ENCODE assay signal across 8 cellular contexts in genomic region chr1:1399187-1399869, GRCh38. TPM values are rescaled to one million over a fixed set of nuclear protein-coding genes. Genes with fewer than 3 reads are reported as not detected.
A peak's percentile ranks its signal among the peaks of the same experiment; 100 is the strongest.
DNase-seq lines count a peak whose midpoint lies in the region; TF ChIP-seq lines count a peak whose summit lies in the region.

Gene CCNL2, minus strand, starts transcription at chr1:1399335. Its CDS starts 29 bp downstream, at chr1:1399306.

- H3K79me2 ChIP-seq in MM.1S (ENCODE audit: low read length), result peaks cover 76% of the 10 kb centered on the region
- H3K79me2 ChIP-seq in neural progenitor cell (ENCODE audit: low read depth), result peaks cover 71% of the 10 kb centered on the region

- H3K4me3 Mint-ChIP-seq in neural progenitor cell, result peak within 1 kb of the TSS; percentile 96

- H3K9ac ChIP-seq in MM.1S (ENCODE audit: low read length) (peak within 1 kb of the TSS; percentile 97), neural progenitor cell (peak within 1 kb of the TSS; percentile 99)

- DNase-seq in GF-D8 (lab: John Stamatoyannopoulos, UW), result peak; percentile 93
- peak; percentile 97 for DNase-seq in HCEC 1CT
- peak; percentile 99 for DNase-seq in MM.1S
- DNase-seq in SIG-M5 (lab: John Stamatoyannopoulos, UW), result peak; percentile 66
- DNase-seq in activated gamma-delta T cell treated with Interleukin-2 at 50 U/mL for 16 hours, result peak; percentile 99
- DNase-seq in foreskin fibroblast, result peak; percentile 99 to 100
- DNase-seq in neural progenitor cell (ENCODE audit: low spot score), result peak; percentile 100
- peak; percentile 94 for DNase-seq in stromal cell of bone marrow (ENCODE audit: low read depth)

- peaks cover 28% of the 10 kb centered on the region for H3K36me3 Mint-ChIP-seq in neural progenitor cell

- H2AFZ ChIP-seq in MM.1S (ENCODE audit: low read length) (peak within 1 kb of the TSS; percentile 83), neural progenitor cell (replicated peaks) (no peak within 1 kb of the TSS)

- H3F3A ChIP-seq in MM.1S (ENCODE audit: insufficient read depth, low read length) (peaks cover 13% of the 10 kb centered on the region), neural progenitor cell (ENCODE audit: low read depth) (peaks cover 43% of the 10 kb centered on the region)

- H3K27ac Mint-ChIP-seq in neural progenitor cell, result peak within 1 kb of the TSS; percentile 74

- peaks cover 23% of the 10 kb centered on the region for H3K4me1 Mint-ChIP-seq in neural progenitor cell

- H3K4me1 ChIP-seq in MM.1S (ENCODE audit: low read length), result peaks cover 14% of the 10 kb centered on the region
- peaks cover 11% of the 10 kb centered on the region for H3K4me1 ChIP-seq in neural progenitor cell

- H3K9me2 ChIP-seq in MM.1S (replicated peaks; ENCODE audit: insufficient read depth, low read length), result no peaks in the 10 kb centered on the region

- H3K27me3 Mint-ChIP-seq in neural progenitor cell (ENCODE audit: insufficient read depth, low read depth), result peaks cover 8% of the 10 kb centered on the region

- peak within 1 kb of the TSS; percentile 90 for H3K4me2 ChIP-seq in MM.1S (ENCODE audit: low read depth, low read length)
- peak within 1 kb of the TSS; percentile 90 for H3K4me2 ChIP-seq in neural progenitor cell

- H3K27me3 ChIP-seq in MM.1S (replicated peaks; ENCODE audit: insufficient read depth, low read length) (no peaks in the 10 kb centered on the region), neural progenitor cell (no peaks in the 10 kb centered on the region)

- TF ChIP-seq CTCF in MM.1S (IDR thresholded peaks at IDR 0.05; ENCODE audit: low read length), result peak; percentile 43
- peak; percentile 51 for TF ChIP-seq CTCF in foreskin fibroblast (IDR thresholded peaks at IDR 0.05; ENCODE audit: low read depth, low read length)
- TF ChIP-seq CTCF in neural progenitor cell (IDR thresholded peaks at IDR 0.05), result peak; percentile 65

- peak within 1 kb of the TSS; percentile 61; the same call in 1 of the 2 replicates for H3K27ac ChIP-seq in MM.1S (ENCODE audit: low read length)
- H3K27ac ChIP-seq in neural progenitor cell, result peak within 1 kb of the TSS; percentile 6

- peaks cover 11% of the 10 kb centered on the region for H3K36me3 ChIP-seq in MM.1S (replicated peaks; ENCODE audit: insufficient read depth, low read length)
- peaks cover 6% of the 10 kb centered on the region for H3K36me3 ChIP-seq in neural progenitor cell

- H3K9me3 Mint-ChIP-seq in neural progenitor cell, result no peaks in the 10 kb centered on the region

- peak within 1 kb of the TSS; percentile 100 for H3K4me3 ChIP-seq in MM.1S (ENCODE audit: low read length)
- peak within 1 kb of the TSS; percentile 98 to 99 for H3K4me3 ChIP-seq in foreskin fibroblast (ENCODE audit: low read depth in 1 of 2, low read length in 2 of 2)
- peak within 1 kb of the TSS; percentile 97 for H3K4me3 ChIP-seq in neural progenitor cell

- H3K9me3 ChIP-seq in MM.1S (replicated peaks; ENCODE audit: insufficient read depth, low read length) (no peaks in the 10 kb centered on the region), neural progenitor cell (ENCODE audit: low read depth) (no peaks in the 10 kb centered on the region)

- H4K20me1 ChIP-seq in MM.1S (ENCODE audit: insufficient read depth, low read length) (no peaks in the 10 kb centered on the region), neural progenitor cell (ENCODE audit: low read depth) (peaks cover 21% of the 10 kb centered on the region)

RNA-seq across cellular contexts. Expression of gene CCNL2, which starts in this region (rescaled TPM):
- 143 and 198 TPM in 2 replicates for total RNA-seq in neural progenitor cell (ENCODE audit: low replicate concordance)

Comparison
In these comparisons a context has a peak if more than half of its experiments do, and no peak if none do; other contexts are left out.
1. Peak in every context shown above with its lines: DNase-seq, H3K4me3 ChIP-seq and H3K27ac ChIP-seq.